17 cellular contexts compared by ENCODE assay signal in genomic region chr3:4413467-4413866, GRCh38.
"Had no signal": no experiment of that assay in that cellular context is flagged by ENCODE, and none has a peak within 500 bp of the region (broad histone marks: within the 10 kb centered on the region; RNA-seq: fewer than 3 reads in every experiment).

No MANE protein-coding gene starts in this region.

- ATAC-seq: activated CD4-positive, CD25-positive, alpha-beta regulatory T cell treated with anti-CD3 and anti-CD28 coated beads, Interleukin-2, amount 50 U/mL, for 24 hours; left colon; naive thymus-derived CD4-positive, alpha-beta T cell had no signal

- H3K27me3 Mint-ChIP-seq: activated naive CD8-positive, alpha-beta T cell treated with anti-CD3 and anti-CD28 coated beads, Interleukin-2, amount 10 ng/mL, durations not matched to agents 7 days and 5 days; naive thymus-derived CD4-positive, alpha-beta T cell had no signal

- H3K4me1 ChIP-seq: colonic mucosa had no signal

- H3K27ac Mint-ChIP-seq: activated naive CD8-positive, alpha-beta T cell treated with anti-CD3 and anti-CD28 coated beads, Interleukin-2, amount 10 ng/mL, durations not matched to agents 7 days and 5 days; naive thymus-derived CD4-positive, alpha-beta T cell had no signal

- H3K4me3 ChIP-seq: colonic mucosa, lung, right atrium auricular region had no signal

- DNase-seq: activated CD4-positive, alpha-beta T cell treated with anti-CD3 and anti-CD28 coated beads, Interleukin-2, amount 50 U/mL, for 4 hours; activated effector memory CD4-positive, alpha-beta T cell treated with Interleukin-2 at 50 U/mL for 16 hours; activated naive CD8-positive, alpha-beta T cell treated with anti-CD3 and anti-CD28 coated beads, Interleukin-2, amount 10 ng/mL, durations not matched to agents 7 days and 5 days; activated T-cell treated with anti-CD3 and anti-CD28 coated beads, Interleukin-2, amount 50 U/mL, for 1 hour; aorta; caudate nucleus; colonic mucosa; foreskin fibroblast; left colon; naive thymus-derived CD4-positive, alpha-beta T cell; posterior cingulate gyrus; small intestine; T-helper 2 cell had no signal

- H3K27ac ChIP-seq: colonic mucosa, neutrophil, right atrium auricular region had no signal

- H3K36me3 ChIP-seq: colonic mucosa had no signal

- H3K9me3 ChIP-seq: colonic mucosa, neutrophil, right atrium auricular region had no signal

- H3K4me3 Mint-ChIP-seq: activated naive CD8-positive, alpha-beta T cell treated with anti-CD3 and anti-CD28 coated beads, Interleukin-2, amount 10 ng/mL, durations not matched to agents 7 days and 5 days; naive thymus-derived CD4-positive, alpha-beta T cell had no signal

- FAIRE-seq: small intestine had no signal

- H3K9me3 Mint-ChIP-seq: activated naive CD8-positive, alpha-beta T cell treated with anti-CD3 and anti-CD28 coated beads, Interleukin-2, amount 10 ng/mL, durations not matched to agents 7 days and 5 days; naive thymus-derived CD4-positive, alpha-beta T cell had no signal

- H3K27me3 ChIP-seq: colonic mucosa, neutrophil, right atrium auricular region had no signal
